Comparison of ENCODE assay signal across 2 cellular contexts in the genomic region with DNA sequence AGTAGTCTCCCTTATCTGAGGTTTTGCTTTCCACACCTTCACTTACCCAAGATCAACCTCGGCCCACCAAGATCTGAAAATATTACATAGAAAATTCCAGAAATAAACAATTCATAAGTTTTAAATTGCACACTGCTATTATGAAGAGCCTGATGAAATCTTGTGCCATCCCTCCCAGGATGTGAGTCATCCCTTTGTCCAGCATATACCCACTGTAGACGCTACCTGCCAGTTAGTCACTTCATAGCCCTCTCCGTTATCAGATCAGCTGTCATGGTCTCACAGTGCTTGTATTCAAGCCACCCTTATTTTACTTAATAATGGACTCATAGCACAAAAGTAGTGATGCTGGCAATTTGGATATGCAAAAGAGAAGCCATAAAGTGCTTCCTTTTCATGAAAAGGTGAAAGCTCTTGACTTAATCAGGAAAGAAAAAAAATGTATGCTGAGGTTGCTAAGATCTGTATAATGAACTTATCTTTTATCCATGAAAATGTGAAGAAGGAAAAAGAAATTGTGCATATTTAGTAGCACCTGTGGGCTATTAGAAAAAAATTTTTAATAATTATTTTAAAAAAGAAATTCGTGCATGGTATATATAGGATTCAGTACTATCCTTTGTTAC.
TF ChIP-seq lines count a peak whose summit lies in the region.

No MANE protein-coding gene starts in this region.

TF ChIP-seq in K562, 482 proteins besides CTCF, POLR2A, EP300 and RAD21 (continues in another document):
- TF ChIP-seq JUNB (CRISPR knock-in tag; conservative IDR thresholded peaks at IDR 0.05): 0 out of 2 replicates have a peak, but pooled peaks have one; percentile 46
- TF ChIP-seq, protein P1, sequence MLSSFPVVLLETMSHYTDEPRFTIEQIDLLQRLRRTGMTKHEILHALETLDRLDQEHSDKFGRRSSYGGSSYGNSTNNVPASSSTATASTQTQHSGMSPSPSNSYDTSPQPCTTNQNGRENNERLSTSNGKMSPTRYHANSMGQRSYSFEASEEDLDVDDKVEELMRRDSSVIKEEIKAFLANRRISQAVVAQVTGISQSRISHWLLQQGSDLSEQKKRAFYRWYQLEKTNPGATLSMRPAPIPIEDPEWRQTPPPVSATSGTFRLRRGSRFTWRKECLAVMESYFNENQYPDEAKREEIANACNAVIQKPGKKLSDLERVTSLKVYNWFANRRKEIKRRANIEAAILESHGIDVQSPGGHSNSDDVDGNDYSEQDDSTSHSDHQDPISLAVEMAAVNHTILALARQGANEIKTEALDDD (IDR thresholded peaks at IDR 0.05): peak; percentile 49; the same call in 1 of the 2 replicates
- TF ChIP-seq MEF2D (tag; conservative IDR thresholded peaks at IDR 0.05; ENCODE audit: low read depth): 0 out of 2 replicates have a peak, but pooled peaks have one; percentile 50
- TF ChIP-seq ATF1 (CRISPR knock-in tag; IDR thresholded peaks at IDR 0.05): no peak
- TF ChIP-seq ATF1 (tag; IDR thresholded peaks at IDR 0.05): 0 out of 2 replicates have a peak, but pooled peaks have one; percentile 18
- TF ChIP-seq, protein P2, sequence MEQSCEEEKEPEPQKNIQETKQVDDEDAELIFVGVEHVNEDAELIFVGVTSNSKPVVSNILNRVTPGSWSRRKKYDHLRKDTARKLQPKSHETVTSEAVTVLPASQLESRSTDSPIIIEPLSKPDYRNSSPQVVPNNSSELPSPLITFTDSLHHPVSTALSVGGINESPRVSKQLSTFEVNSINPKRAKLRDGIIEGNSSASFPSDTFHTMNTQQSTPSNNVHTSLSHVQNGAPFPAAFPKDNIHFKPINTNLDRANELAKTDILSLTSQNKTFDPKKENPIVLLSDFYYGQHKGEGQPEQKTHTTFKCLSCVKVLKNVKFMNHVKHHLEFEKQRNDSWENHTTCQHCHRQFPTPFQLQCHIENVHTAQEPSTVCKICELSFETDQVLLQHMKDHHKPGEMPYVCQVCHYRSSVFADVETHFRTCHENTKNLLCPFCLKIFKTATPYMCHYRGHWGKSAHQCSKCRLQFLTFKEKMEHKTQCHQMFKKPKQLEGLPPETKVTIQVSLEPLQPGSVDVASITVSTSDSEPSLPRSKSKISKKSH (CRISPR knock-in tag; IDR thresholded peaks at IDR 0.05): no peak
- TF ChIP-seq, protein P3, sequence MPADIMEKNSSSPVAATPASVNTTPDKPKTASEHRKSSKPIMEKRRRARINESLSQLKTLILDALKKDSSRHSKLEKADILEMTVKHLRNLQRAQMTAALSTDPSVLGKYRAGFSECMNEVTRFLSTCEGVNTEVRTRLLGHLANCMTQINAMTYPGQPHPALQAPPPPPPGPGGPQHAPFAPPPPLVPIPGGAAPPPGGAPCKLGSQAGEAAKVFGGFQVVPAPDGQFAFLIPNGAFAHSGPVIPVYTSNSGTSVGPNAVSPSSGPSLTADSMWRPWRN (IDR thresholded peaks at IDR 0.05; ENCODE audit: low read depth): 0 out of 2 replicates have a peak, but pooled peaks have one; percentile 31
- TF ChIP-seq ZNF695 (CRISPR knock-in tag; IDR thresholded peaks at IDR 0.05): no peak
- TF ChIP-seq GATAD2B (IDR thresholded peaks at IDR 0.05; ENCODE audit: borderline replicate concordance): peak; percentile 42; the same call in 1 of the 2 replicates
- TF ChIP-seq, protein P4, sequence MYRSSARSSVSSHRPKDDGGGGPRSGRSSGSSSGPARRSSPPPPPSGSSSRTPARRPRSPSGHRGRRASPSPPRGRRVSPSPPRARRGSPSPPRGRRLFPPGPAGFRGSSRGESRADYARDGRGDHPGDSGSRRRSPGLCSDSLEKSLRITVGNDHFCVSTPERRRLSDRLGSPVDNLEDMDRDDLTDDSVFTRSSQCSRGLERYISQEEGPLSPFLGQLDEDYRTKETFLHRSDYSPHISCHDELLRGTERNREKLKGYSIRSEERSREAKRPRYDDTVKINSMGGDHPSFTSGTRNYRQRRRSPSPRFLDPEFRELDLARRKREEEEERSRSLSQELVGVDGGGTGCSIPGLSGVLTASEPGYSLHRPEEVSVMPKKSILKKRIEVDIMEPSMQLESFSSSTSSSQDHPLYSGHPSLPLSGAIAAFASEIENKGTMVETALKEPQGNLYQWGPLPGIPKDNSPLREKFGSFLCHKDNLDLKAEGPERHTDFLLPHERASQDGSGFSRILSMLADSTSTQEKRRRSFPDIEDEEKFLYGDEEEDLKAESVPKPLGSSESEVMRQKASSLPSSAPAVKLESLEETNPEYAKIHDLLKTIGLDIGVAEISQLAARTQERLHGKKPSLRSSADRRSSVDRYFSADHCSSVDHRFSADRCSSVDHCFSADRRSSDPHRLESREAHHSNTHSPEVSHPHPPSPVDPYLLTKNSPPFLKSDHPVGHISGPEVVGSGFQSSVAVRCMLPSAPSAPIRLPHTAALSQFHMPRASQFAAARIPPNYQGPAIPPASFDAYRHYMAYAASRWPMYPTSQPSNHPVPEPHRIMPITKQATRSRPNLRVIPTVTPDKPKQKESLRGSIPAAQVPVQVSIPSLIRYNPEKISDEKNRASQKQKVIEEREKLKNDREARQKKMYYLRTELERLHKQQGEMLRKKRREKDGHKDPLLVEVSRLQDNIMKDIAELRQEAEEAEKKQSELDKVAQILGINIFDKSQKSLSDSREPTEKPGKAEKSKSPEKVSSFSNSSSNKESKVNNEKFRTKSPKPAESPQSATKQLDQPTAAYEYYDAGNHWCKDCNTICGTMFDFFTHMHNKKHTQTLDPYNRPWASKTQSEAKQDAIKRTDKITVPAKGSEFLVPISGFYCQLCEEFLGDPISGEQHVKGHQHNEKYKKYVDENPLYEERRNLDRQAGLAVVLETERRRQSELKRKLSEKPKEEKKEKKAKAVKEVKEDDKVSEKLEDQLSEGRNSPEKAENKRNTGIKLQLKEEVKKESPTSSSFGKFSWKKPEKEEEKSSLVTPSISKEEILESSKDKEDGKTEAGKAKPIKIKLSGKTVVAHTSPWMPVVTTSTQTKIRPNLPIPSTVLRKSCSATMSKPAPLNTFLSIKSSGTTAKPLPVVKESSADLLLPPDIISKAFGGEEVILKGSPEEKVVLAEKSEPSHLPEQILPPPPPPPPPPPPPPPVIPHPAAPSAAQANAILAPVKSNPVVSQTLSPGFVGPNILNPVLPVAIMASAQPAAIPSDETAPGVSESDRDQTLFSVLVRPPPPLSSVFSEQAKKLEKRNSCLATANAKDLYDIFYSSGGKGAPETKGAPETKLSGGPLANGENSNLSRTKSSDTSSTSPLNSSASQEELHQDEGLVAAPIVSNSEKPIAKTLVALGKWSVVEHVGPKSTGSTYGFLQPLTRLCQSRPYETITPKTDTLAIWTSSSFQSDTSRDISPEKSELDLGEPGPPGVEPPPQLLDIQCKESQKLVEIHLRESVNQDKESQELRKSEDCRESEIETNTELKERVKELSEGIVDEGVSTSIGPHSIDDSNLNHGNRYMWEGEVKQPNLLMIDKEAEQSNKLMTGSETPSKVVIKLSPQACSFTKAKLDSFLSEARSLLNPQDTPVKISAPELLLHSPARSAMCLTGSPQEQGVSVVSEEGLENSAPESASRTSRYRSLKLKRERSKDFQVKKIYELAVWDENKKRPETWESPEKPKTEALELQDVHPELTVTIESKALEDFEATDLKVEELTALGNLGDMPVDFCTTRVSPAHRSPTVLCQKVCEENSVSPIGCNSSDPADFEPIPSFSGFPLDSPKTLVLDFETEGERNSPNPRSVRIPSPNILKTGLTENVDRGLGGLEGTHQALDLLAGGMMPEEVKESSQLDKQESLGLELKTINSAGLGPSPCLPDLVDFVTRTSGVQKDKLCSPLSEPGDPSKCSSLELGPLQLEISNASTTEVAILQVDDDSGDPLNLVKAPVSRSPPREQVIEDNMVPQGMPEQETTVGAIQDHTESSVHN (IDR thresholded peaks at IDR 0.05; ENCODE audit: borderline replicate concordance in 1 of 2, low read depth in 1 of 2): peak in 1 of 2 experiments; percentile 66; a peak in 1 of 4 replicates
- peak; percentile 55; the same call in 1 of the 2 replicates for TF ChIP-seq RNF2 (IDR thresholded peaks at IDR 0.05)

TF ChIP-seq in HEK293T, 16 proteins besides CTCF, POLR2A, EP300 and RAD21:
- TF ChIP-seq NFRKB (IDR thresholded peaks at IDR 0.05) (no peak), BHLHE40 (IDR thresholded peaks at IDR 0.05; ENCODE audit: borderline replicate concordance) (no peak), LEF1 (IDR thresholded peaks at IDR 0.05; ENCODE audit: borderline replicate concordance) (no peak), FOXK2 (IDR thresholded peaks at IDR 0.05) (no peak), TARDBP (IDR thresholded peaks at IDR 0.05) (no peak), SUZ12 (IDR thresholded peaks at IDR 0.05) (no peak), HDGF (IDR thresholded peaks at IDR 0.05; ENCODE audit: borderline replicate concordance) (no peak), ARNT (IDR thresholded peaks at IDR 0.05) (no peak), FOXA1 (IDR thresholded peaks at IDR 0.05) (no peak), L3MBTL2 (conservative IDR thresholded peaks at IDR 0.05) (no peak), SP1 (IDR thresholded peaks at IDR 0.05) (no peak), FOXM1 (IDR thresholded peaks at IDR 0.05; ENCODE audit: borderline replicate concordance) (no peak), ZNF384 (IDR thresholded peaks at IDR 0.05) (no peak), ELF4 (IDR thresholded peaks at IDR 0.05) (no peak), CTBP1 (IDR thresholded peaks at IDR 0.05; ENCODE audit: borderline replicate concordance) (no peak)
- TF ChIP-seq, protein P5, sequence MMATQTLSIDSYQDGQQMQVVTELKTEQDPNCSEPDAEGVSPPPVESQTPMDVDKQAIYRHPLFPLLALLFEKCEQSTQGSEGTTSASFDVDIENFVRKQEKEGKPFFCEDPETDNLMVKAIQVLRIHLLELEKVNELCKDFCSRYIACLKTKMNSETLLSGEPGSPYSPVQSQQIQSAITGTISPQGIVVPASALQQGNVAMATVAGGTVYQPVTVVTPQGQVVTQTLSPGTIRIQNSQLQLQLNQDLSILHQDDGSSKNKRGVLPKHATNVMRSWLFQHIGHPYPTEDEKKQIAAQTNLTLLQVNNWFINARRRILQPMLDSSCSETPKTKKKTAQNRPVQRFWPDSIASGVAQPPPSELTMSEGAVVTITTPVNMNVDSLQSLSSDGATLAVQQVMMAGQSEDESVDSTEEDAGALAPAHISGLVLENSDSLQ (IDR thresholded peaks at IDR 0.05): no peak
